Comparison of ENCODE assay signal across 30 cellular contexts in genomic region chr15:85905626-85906025, GRCh38.
"Had no signal": no experiment of that assay in that cellular context is flagged by ENCODE, and none has a peak within 500 bp of the region (broad histone marks: within the 10 kb centered on the region; RNA-seq: fewer than 3 reads in every experiment).

No MANE protein-coding gene starts in this region.

- DNase-seq: hippocampal formation; kidney glomerular epithelial cell; left cardiac atrium; left lung; mesendoderm; naive B cell; natural killer cell; nephron progenitor cell; occipital lobe; psoas muscle; right lobe of liver; stimulated activated CD4-positive, alpha-beta T cell treated with anti-CD3 and anti-CD28 coated beads, Interleukin-12 subunit alpha, Interleukin-12 subunit beta, amount 100 ng/mL, for 4 hours; stimulated activated CD4-positive, alpha-beta T cell treated with anti-CD3 and anti-CD28 coated beads, Interleukin-15, amount 100 ng/mL, for 24 hours; stimulated activated CD4-positive, alpha-beta T cell treated with anti-CD3 and anti-CD28 coated beads, Interleukin-2, amount 100 ng/mL, for 24 hours; stimulated activated CD4-positive, alpha-beta T cell treated with anti-CD3 and anti-CD28 coated beads, Interleukin-4, amount 100 ng/mL, for 24 hours; stimulated activated naive CD4-positive, alpha-beta T cell; tibial artery; trophoblast cell; upper lobe of right lung had no signal

- H2AFZ ChIP-seq: parathyroid adenoma had no signal

- H3K36me3 Mint-ChIP-seq: mesothelial cell of epicardium; naive B cell; natural killer cell; stimulated activated effector memory CD8-positive, alpha-beta T cell treated with anti-CD3 and anti-CD28 coated beads, Interleukin-12 subunit alpha, Interleukin-12 subunit beta, amount 100 ng/mL, for 72 hours had no signal

- H3K4me3 ChIP-seq: left lung, lung, psoas muscle, right atrium auricular region, right lobe of liver, skin epidermis, suprapubic skin, thoracic aorta, tibial artery, upper lobe of right lung had no signal

- ATAC-seq: left cardiac atrium; left lung; natural killer cell; psoas muscle; right lobe of liver; stimulated activated effector memory CD8-positive, alpha-beta T cell treated with anti-CD3 and anti-CD28 coated beads, Interleukin-12 subunit alpha, Interleukin-12 subunit beta, amount 100 ng/mL, for 72 hours; upper lobe of right lung had no signal

- H3K9ac ChIP-seq: parathyroid adenoma had no signal

- H3K4me3 Mint-ChIP-seq: mesothelial cell of epicardium; natural killer cell; nephron progenitor cell; stimulated activated effector memory CD8-positive, alpha-beta T cell treated with anti-CD3 and anti-CD28 coated beads, Interleukin-12 subunit alpha, Interleukin-12 subunit beta, amount 100 ng/mL, for 72 hours; stimulated activated naive CD8-positive, alpha-beta T cell treated with anti-CD3 and anti-CD28 coated beads, Interleukin-15, Interleukin-2, amounts not matched to agents 100 ng/mL and 50 ng/mL, for 24 hours had no signal

- H3K27ac ChIP-seq: left lung, parathyroid adenoma, psoas muscle, right atrium auricular region, right lobe of liver, skin epidermis, suprapubic skin, thoracic aorta, tibial artery, upper lobe of right lung had no signal

- H3K36me3 ChIP-seq: left lung, right atrium auricular region, right lobe of liver, suprapubic skin, thoracic aorta, tibial artery, upper lobe of right lung had no signal

- H3K9me3 Mint-ChIP-seq: mesothelial cell of epicardium; natural killer cell; stimulated activated effector memory CD8-positive, alpha-beta T cell treated with anti-CD3 and anti-CD28 coated beads, Interleukin-12 subunit alpha, Interleukin-12 subunit beta, amount 100 ng/mL, for 72 hours; stimulated activated naive CD8-positive, alpha-beta T cell treated with anti-CD3 and anti-CD28 coated beads, Interleukin-15, Interleukin-2, amounts not matched to agents 100 ng/mL and 50 ng/mL, for 24 hours had no signal

- H3K27ac Mint-ChIP-seq: mesothelial cell of epicardium; naive B cell; natural killer cell; stimulated activated effector memory CD8-positive, alpha-beta T cell treated with anti-CD3 and anti-CD28 coated beads, Interleukin-12 subunit alpha, Interleukin-12 subunit beta, amount 100 ng/mL, for 72 hours; stimulated activated naive CD8-positive, alpha-beta T cell treated with anti-CD3 and anti-CD28 coated beads, Interleukin-15, Interleukin-2, amounts not matched to agents 100 ng/mL and 50 ng/mL, for 24 hours had no signal

- H3K27me3 ChIP-seq: right atrium auricular region, right lobe of liver, suprapubic skin had no signal

- H3K9me3 ChIP-seq: left lung, psoas muscle, right atrium auricular region, right lobe of liver, suprapubic skin, thoracic aorta, tibial artery, upper lobe of right lung had no signal

- H3K4me1 ChIP-seq: left lung, parathyroid adenoma, psoas muscle, right atrium auricular region, suprapubic skin, tibial artery, upper lobe of right lung had no signal

- FAIRE-seq: keratinocyte, urothelium cell line had no signal

- H3K79me2 ChIP-seq: parathyroid adenoma had no signal

- H3K4me1 Mint-ChIP-seq: natural killer cell; nephron progenitor cell; stimulated activated effector memory CD8-positive, alpha-beta T cell treated with anti-CD3 and anti-CD28 coated beads, Interleukin-12 subunit alpha, Interleukin-12 subunit beta, amount 100 ng/mL, for 72 hours had no signal
